In genomic region chr14:91089958-91090535, GRCh38 we compare ENCODE assay signal across 14 cellular contexts.
"Had no signal": no experiment of that assay in that cellular context is flagged by ENCODE, and none has a peak within 500 bp of the region (broad histone marks: within the 10 kb centered on the region; RNA-seq: fewer than 3 reads in every experiment).

No MANE protein-coding gene starts in this region.

- H3K9me3 ChIP-seq: ascending aorta, breast epithelium, sigmoid colon, spleen, stomach, testis, upper lobe of right lung had no signal

- H3K4me1 ChIP-seq: ascending aorta, parathyroid adenoma, testis, upper lobe of right lung had no signal

- H3K27ac Mint-ChIP-seq: activated T-helper 1 cell treated with anti-CD3 and anti-CD28 coated beads, Interleukin-12 subunit alpha, Interleukin-12 subunit beta, Interleukin-2, Interleukin-4 antibody, amounts not matched to agents 30 ng/mL and 10 ng/mL and 1 ng/mL, durations not matched to agents 14 hours and 24 hours and 36 hours; WTC11 had no signal

- H3K9me3 Mint-ChIP-seq: activated T-helper 1 cell treated with anti-CD3 and anti-CD28 coated beads, Interleukin-12 subunit alpha, Interleukin-12 subunit beta, Interleukin-2, Interleukin-4 antibody, amounts not matched to agents 30 ng/mL and 10 ng/mL and 1 ng/mL, durations not matched to agents 14 hours and 24 hours and 36 hours; naive thymus-derived CD8-positive, alpha-beta T cell; WTC11 had no signal

- H3K4me3 Mint-ChIP-seq: activated T-helper 1 cell treated with anti-CD3 and anti-CD28 coated beads, Interleukin-12 subunit alpha, Interleukin-12 subunit beta, Interleukin-2, Interleukin-4 antibody, amounts not matched to agents 30 ng/mL and 10 ng/mL and 1 ng/mL, durations not matched to agents 14 hours and 24 hours and 36 hours; naive thymus-derived CD8-positive, alpha-beta T cell; WTC11 had no signal

- H3K27ac ChIP-seq: ascending aorta, breast epithelium, parathyroid adenoma, sigmoid colon, spleen, testis, upper lobe of right lung had no signal

- H3K36me3 ChIP-seq: ascending aorta, breast epithelium, sigmoid colon, spleen, stomach, upper lobe of right lung had no signal

- H3K4me1 Mint-ChIP-seq: WTC11 had no signal

- H3K36me3 Mint-ChIP-seq: naive thymus-derived CD8-positive, alpha-beta T cell; WTC11 had no signal

- H3K27me3 ChIP-seq: ascending aorta, breast epithelium, sigmoid colon, spleen, stomach, testis, upper lobe of right lung had no signal

- DNase-seq: activated CD4-positive, alpha-beta T cell treated with anti-CD3 and anti-CD28 coated beads for 4 hours; activated naive CD4-positive, alpha-beta T cell treated with Interleukin-2 at 50 U/mL for 16 hours; naive thymus-derived CD8-positive, alpha-beta T cell; sigmoid colon; spleen; stimulated activated CD4-positive, alpha-beta T cell treated with anti-CD3 and anti-CD28 coated beads, Interleukin-1b, Interleukin-23, amount 100 ng/mL, for 48 hours; stomach; testis; upper lobe of right lung had no signal

- ATAC-seq: naive thymus-derived CD8-positive, alpha-beta T cell; upper lobe of right lung; WTC11 had no signal

- H3K4me3 ChIP-seq: ascending aorta, breast epithelium, sigmoid colon, spleen, stomach, testis, upper lobe of right lung had no signal
